In the genomic region with DNA sequence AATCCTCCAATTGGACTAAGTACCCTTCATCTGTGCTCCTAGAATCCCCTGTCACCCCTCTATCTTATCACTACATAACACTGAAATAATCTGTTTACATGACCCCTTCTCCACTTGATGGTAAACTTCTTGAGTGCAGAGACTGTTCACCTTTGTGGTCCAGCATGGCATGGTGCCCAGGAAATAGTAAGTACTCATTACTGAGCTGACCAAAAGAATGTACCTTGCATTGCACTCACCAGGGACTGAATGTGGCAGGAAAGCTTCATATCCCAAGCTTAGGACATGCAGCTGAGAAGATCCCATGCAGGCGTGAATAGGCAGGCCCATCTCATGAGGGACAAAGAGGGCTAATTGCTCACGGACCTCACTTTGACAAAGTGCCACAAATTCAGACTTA, we compare ENCODE assay signal across 15 cellular contexts. TPM values are rescaled to one million over a fixed set of nuclear protein-coding genes. Genes with fewer than 3 reads are reported as not detected.
DNase-seq lines count a peak whose midpoint lies in the region; ATAC-seq and TF ChIP-seq lines count a peak whose summit lies in the region.
"Had no signal": no experiment of that assay in that cellular context is flagged by ENCODE, and none has a peak within 500 bp of the region (broad histone marks: within the 10 kb centered on the region; RNA-seq: fewer than 3 reads in every experiment).

No MANE protein-coding gene starts in this region.

- POLR2A ChIA-PET in HCT116 (lab: Charles Lee) (no interaction called here), PC-3 (lab: Charles Lee; ENCODE audit: unreplicated experiment) (interaction anchor here (0.6 kb wide), 2 partner anchors 114 to 485 kb away, joined by 3 to 10 read pairs; no protein-coding TSS in a partner anchor)

- H3K79me2 ChIP-seq in HCT116 (ENCODE audit: insufficient read depth, low read length) (no peaks in the 10 kb centered on the region), PC-3 (ENCODE audit: low read length) (no peaks in the 10 kb centered on the region)
- H3K79me2 ChIP-seq: hepatocyte had no signal

- no peaks in the 10 kb centered on the region for H3K9me3 ChIP-seq in HCT116 (ENCODE audit: control insufficient read depth in 1 of 2, insufficient read depth in 1 of 2, low read depth in 1 of 2, low read length in 2 of 2)
- no peaks in the 10 kb centered on the region for H3K9me3 ChIP-seq in PC-3 (ENCODE audit: low read length)
- H3K9me3 ChIP-seq in stomach, result no peaks in the 10 kb centered on the region
- H3K9me3 ChIP-seq: sigmoid colon had no signal

- DNase-seq in HCT116 (ENCODE audit: low read depth, low spot score) (peak; percentile 85), PC-3 (peak; percentile 98), epithelial cell of prostate (ENCODE audit: low read depth, low spot score) (peak; percentile 72), stomach (peak; percentile 69), chondrocyte (ENCODE audit: low spot score) (no peak), sciatic nerve (ENCODE audit: low spot score) (no peak)
- DNase-seq: activated CD4-positive, alpha-beta T cell treated with anti-CD3 and anti-CD28 coated beads, Interleukin-2, amount 10 ng/mL, durations not matched to agents 7 days and 5 days; activated naive CD4-positive, alpha-beta T cell treated with Interleukin-2 at 50 U/mL for 16 hours; NCI-H2171; sigmoid colon had no signal

- H3K4me3 Mint-ChIP-seq in chondrocyte (ENCODE audit: unreplicated experiment), result no peak overlapping the region
- H3K4me3 Mint-ChIP-seq: activated CD4-positive, alpha-beta T cell treated with anti-CD3 and anti-CD28 coated beads, Interleukin-2, amount 10 ng/mL, durations not matched to agents 7 days and 5 days had no signal

- intact Hi-C loops in HCT116 (cut with micrococcal nuclease) (no loop called here), PC-3 (cut with micrococcal nuclease) (loop anchor here (1.0 kb wide), 3 partner anchors 22 to 53 kb away; partner anchors contain the start of gene PALS1), stomach (cut with DNase I; ENCODE audit: low total_unique reads) (no loop called here), sciatic nerve (cut with DNase I) (no loop called here)

- no peaks in the 10 kb centered on the region for H3K9me2 ChIP-seq in HCT116 (ENCODE audit: insufficient read depth)
- H3K9me2 ChIP-seq in PC-3 (replicated peaks; ENCODE audit: low read length), result no peaks in the 10 kb centered on the region

- H3K36me3 ChIP-seq in HCT116 (ENCODE audit: control insufficient read depth in 1 of 2, insufficient read depth in 2 of 2, low read length in 2 of 2), result no peaks in the 10 kb centered on the region
- H3K36me3 ChIP-seq in PC-3 (ENCODE audit: low read depth, low read length), result no peaks in the 10 kb centered on the region
- no peaks in the 10 kb centered on the region for H3K36me3 ChIP-seq in stomach
- H3K36me3 ChIP-seq: sigmoid colon had no signal

- H3K4me3 ChIP-seq in HCT116 (replicated peaks in 1 of 2; ENCODE audit: low read depth in 1 of 2, low read length in 2 of 2) (peak overlapping the region; percentile 6 to 49; a peak in 2 of 4 replicates), PC-3 (ENCODE audit: low read length) (peak overlapping the region; percentile 46), stomach (no peak overlapping the region)
- H3K4me3 ChIP-seq: hepatocyte, sigmoid colon had no signal

- no peaks in the 10 kb centered on the region for H3K36me3 Mint-ChIP-seq in chondrocyte (ENCODE audit: low read depth)

- peaks cover 8% of the 10 kb centered on the region for H3K4me1 Mint-ChIP-seq in chondrocyte (ENCODE audit: low read depth)

- RAD21 ChIA-PET in HCT116 (lab: Charles Lee; ENCODE audit: low non-redundant PET in 1 of 2, low total read pairs in 2 of 2, uncharacterized antibody in 2 of 2, unreplicated experiment in 2 of 2), result interaction anchor here in 1 of 2 experiments (1.2 kb wide), 1 partner anchor 98 kb away, joined by 3 read pairs; no protein-coding TSS in a partner anchor

- BruUV-seq in HCT116 (replicated peaks; lab: Mats Ljungman, UMichigan) (no TSS peak), PC-3 (replicated peaks; lab: Mats Ljungman, UMichigan) (no TSS peak)

- TF ChIP-seq RAD21 in HCT116 (IDR thresholded peaks at IDR 0.05; ENCODE audit: low read depth), result no peak

- H4K20me1 ChIP-seq in HCT116 (ENCODE audit: insufficient read depth) (no peaks in the 10 kb centered on the region), PC-3 (ENCODE audit: low read length) (no peaks in the 10 kb centered on the region)

- H3K4me1 ChIP-seq in HCT116 (ENCODE audit: control insufficient read depth in 1 of 2, insufficient read depth in 2 of 2, low read length in 2 of 2) (peaks cover 28 to 38% of the 10 kb centered on the region in 2 experiments), PC-3 (ENCODE audit: insufficient read depth, low read length) (peaks cover 35% of the 10 kb centered on the region), stomach (peaks cover 0 to 16% (median 6%) of the 10 kb centered on the region in 4 donors)

- H3K27ac Mint-ChIP-seq in chondrocyte (ENCODE audit: unreplicated experiment), result no peak overlapping the region
- H3K27ac Mint-ChIP-seq: activated CD4-positive, alpha-beta T cell treated with anti-CD3 and anti-CD28 coated beads, Interleukin-2, amount 10 ng/mL, durations not matched to agents 7 days and 5 days had no signal

- TF ChIP-seq CTCF in HCT116 (IDR thresholded peaks at IDR 0.05 in 2 of 3, conservative IDR thresholded peaks at IDR 0.05 in 1 of 3; ENCODE audit: borderline replicate concordance in 1 of 3, insufficient read depth in 1 of 3, low read depth in 2 of 3, low read length in 2 of 3) (no peak), PC-3 (conservative IDR thresholded peaks at IDR 0.05; ENCODE audit: low read depth, low read length) (no peak), stomach (IDR thresholded peaks at IDR 0.05) (no peak), chondrocyte (IDR thresholded peaks at IDR 0.05) (no peak)

- H3K4me2 ChIP-seq in HCT116 (ENCODE audit: low read length) (peak overlapping the region; percentile 88), PC-3 (ENCODE audit: low read length) (peak overlapping the region; percentile 77)
- H3K4me2 ChIP-seq: hepatocyte had no signal

- H2AFZ ChIP-seq in HCT116 (ENCODE audit: low read depth, low read length, poor library complexity, severe bottlenecking) (peak overlapping the region; percentile 70), PC-3 (ENCODE audit: low read length) (no peak overlapping the region)
- H2AFZ ChIP-seq: hepatocyte had no signal

- peaks cover 12% of the 10 kb centered on the region for H3F3A ChIP-seq in PC-3 (ENCODE audit: low read length, unreplicated experiment)

- 44 to 73% (median 55%) methylated on average over 2 of the region's 2 CpGs for WGBS in stomach, 5 donors

- peak overlapping the region; percentile 39 for H3K27ac ChIP-seq in HCT116 (ENCODE audit: low read depth, low read length)
- H3K27ac ChIP-seq in PC-3 (ENCODE audit: low read length), result peak overlapping the region; percentile 87
- H3K27ac ChIP-seq in epithelial cell of prostate, result no peak overlapping the region
- no peak overlapping the region for H3K27ac ChIP-seq in stomach
- H3K27ac ChIP-seq: hepatocyte, sigmoid colon had no signal

- H3K27me3 ChIP-seq in HCT116 (ENCODE audit: insufficient read depth, low read length) (no peaks in the 10 kb centered on the region), PC-3 (ENCODE audit: low read length) (no peaks in the 10 kb centered on the region), stomach (no peaks in the 10 kb centered on the region)
- H3K27me3 ChIP-seq: hepatocyte, sigmoid colon had no signal

- CTCF ChIA-PET in HCT116 (lab: Charles Lee) (interaction anchor here (2.0 to 2.1 kb wide), 2 partner anchors 98 to 172 kb away, joined by 7 to 12 read pairs; partner anchors contain the start of gene ATP6V1D), PC-3 (lab: Charles Lee) (interaction anchor here (0.5 to 2.0 kb wide), 4 partner anchors 34 to 172 kb away, joined by 4 to 11 read pairs (median 4); partner anchors contain the start of gene ATP6V1D)

- no peak for TF ChIP-seq EP300 in stomach (IDR thresholded peaks at IDR 0.05)

- no peaks in the 10 kb centered on the region for H3K27me3 Mint-ChIP-seq in chondrocyte (ENCODE audit: low read depth)
- H3K27me3 Mint-ChIP-seq: activated CD4-positive, alpha-beta T cell treated with anti-CD3 and anti-CD28 coated beads, Interleukin-2, amount 10 ng/mL, durations not matched to agents 7 days and 5 days had no signal

- TF ChIP-seq POLR2A in HCT116 (IDR thresholded peaks at IDR 0.05; ENCODE audit: borderline replicate concordance, extremely low read depth, insufficient read depth, insufficient read length) (no peak), stomach (IDR thresholded peaks at IDR 0.05) (no peak)

- H3K9ac ChIP-seq in HCT116 (ENCODE audit: low read length), result peak overlapping the region; percentile 31; the same call in 1 of the 2 replicates
- peak overlapping the region; percentile 40 for H3K9ac ChIP-seq in PC-3 (ENCODE audit: low read length)

- peak; percentile 83 for ATAC-seq in HCT116
- peak; percentile 84 for ATAC-seq in PC-3
- ATAC-seq in sciatic nerve, result no peak
- ATAC-seq in HG03139 (IDR thresholded peaks at IDR 0.05; ENCODE audit: unreplicated experiment), result no peak

- H3K9me3 Mint-ChIP-seq in chondrocyte (ENCODE audit: low read depth), result no peaks in the 10 kb centered on the region
- H3K9me3 Mint-ChIP-seq: activated CD4-positive, alpha-beta T cell treated with anti-CD3 and anti-CD28 coated beads, Interleukin-2, amount 10 ng/mL, durations not matched to agents 7 days and 5 days had no signal

TF ChIP-seq in HCT116, 20 proteins besides CTCF, POLR2A, EP300 and RAD21 (continues in another document):
- TF ChIP-seq EZH2 (IDR thresholded peaks at IDR 0.05), result no peak
- peak; percentile 60 for TF ChIP-seq SP1 (IDR thresholded peaks at IDR 0.05; ENCODE audit: low read depth)
- TF ChIP-seq TCF7L2 (IDR thresholded peaks at IDR 0.05; ENCODE audit: borderline replicate concordance, extremely low read depth, insufficient read depth, insufficient read length), result no peak
- no peak for TF ChIP-seq POLR2AphosphoS5 (IDR thresholded peaks at IDR 0.05; ENCODE audit: low read depth, low read length)
- TF ChIP-seq EZH2phosphoT487 (IDR thresholded peaks at IDR 0.05; ENCODE audit: borderline replicate concordance), result no peak
- no peak for TF ChIP-seq ZNF274 (IDR thresholded peaks at IDR 0.05; ENCODE audit: low read depth, low read length)
- no peak for TF ChIP-seq ZFX (IDR thresholded peaks at IDR 0.05)
- TF ChIP-seq YY1 (IDR thresholded peaks at IDR 0.05; ENCODE audit: extremely low read depth, insufficient replicate concordance, low read depth, low read length), result no peak
- TF ChIP-seq SIN3A (IDR thresholded peaks at IDR 0.05; ENCODE audit: low read depth), result no peak
- peak; percentile 28; the same call in 1 of the 2 replicates for TF ChIP-seq JUND (IDR thresholded peaks at IDR 0.05)

RNA-seq across cellular contexts. Expression of gene GARIN2, which starts 1.4 kb away (rescaled TPM):
- total RNA-seq in HCT116 (2021; ENCODE audit: unreplicated experiment) (not detected), PC-3 (2014; rRNA removed) (not detected in 2 replicates), stomach (not detected), chondrocyte (not detected in 3 replicates), sciatic nerve (not detected)
- not detected in 2 replicates for polyA plus RNA-seq in HCT116 (2012)
- polyA plus RNA-seq in stomach, result not detected
- total RNA-seq: dermis microvascular lymphatic vessel endothelial cell, hepatocyte, sigmoid colon, SK-MEL-5 had no signal
- polyA plus RNA-seq: hepatocyte, HepG2 had no signal

RNA-seq across cellular contexts. Expression of gene PALS1, which starts 53.4 kb away (rescaled TPM):
- 18.0 TPM for total RNA-seq in HCT116 (2021; ENCODE audit: unreplicated experiment)
- 4.5 and 6.9 TPM in 2 replicates for polyA plus RNA-seq in HCT116 (2012)
- 28.5 and 31.5 TPM in 2 replicates for total RNA-seq in PC-3 (2014; rRNA removed)
- 10 to 100 TPM in 4 of 5 donors, 1 to 10 TPM in 1; 8.2 to 44.2 (median 26.8) TPM for total RNA-seq in stomach
- polyA plus RNA-seq in stomach, result 1 to 10 TPM; 5.2 to 8.7 (median 8.0) TPM
- 12.5 to 14.5 TPM (median 14.3 TPM) in 3 replicates for total RNA-seq in chondrocyte
- total RNA-seq in sciatic nerve, result 31.8 TPM

Comparison
In these comparisons a context has a peak if more than half of its experiments do, and no peak if none do; other contexts are left out.
1. ATAC-seq: peak in HCT116 (single experiment) and PC-3 (single experiment); none in sciatic nerve (single experiment) and HG03139 (single experiment).
2. DNase-seq: peak in HCT116 (single experiment), PC-3 (single experiment), epithelial cell of prostate (single experiment) and stomach (single experiment); none in chondrocyte (single experiment) and sciatic nerve (single experiment).
3. H3K27ac ChIP-seq: peak in HCT116 (single experiment) and PC-3 (single experiment); none in epithelial cell of prostate (single experiment) and stomach (0 of 5).
4. H3K4me3 ChIP-seq: peak in HCT116 (2 of 2) and PC-3 (single experiment); none in stomach (0 of 4).